In genomic region chr10:125120046-125120710, GRCh38 we compare ENCODE assay signal across 10 cellular contexts. TPM values are rescaled to one million over a fixed set of nuclear protein-coding genes. Genes with fewer than 3 reads are reported as not detected.
DNase-seq lines count a peak whose midpoint lies in the region; ATAC-seq and TF ChIP-seq lines count a peak whose summit lies in the region.
"Had no signal": no experiment of that assay in that cellular context is flagged by ENCODE, and none has a peak within 500 bp of the region (broad histone marks: within the 10 kb centered on the region; RNA-seq: fewer than 3 reads in every experiment).

No MANE protein-coding gene starts in this region.

- H3K36me3 ChIP-seq in MG63 (peaks cover 39% of the 10 kb centered on the region), esophagus squamous epithelium (no peaks in the 10 kb centered on the region), Caco-2 (ENCODE audit: control insufficient read depth, insufficient read depth, low read length) (peaks cover 1% of the 10 kb centered on the region)
- H3K36me3 ChIP-seq: vagina had no signal

- no peaks in the 10 kb centered on the region for H3K27me3 Mint-ChIP-seq in natural killer cell (ENCODE audit: low read depth in 2 of 2)
- no peaks in the 10 kb centered on the region for H3K27me3 Mint-ChIP-seq in Caco-2 (ENCODE audit: insufficient read depth, unreplicated experiment)

- H3K4me1 ChIP-seq in esophagus squamous epithelium, result peaks cover 27 to 96% (median 57%) of the 10 kb centered on the region in 3 donors
- 0 out of 2 replicates have a peak, but pooled peaks cover 4% of the 10 kb centered on the region for H3K4me1 ChIP-seq in Caco-2

- peaks cover 94 to 97% of the 10 kb centered on the region in 2 donors for H3K4me1 Mint-ChIP-seq in natural killer cell
- no peaks in the 10 kb centered on the region for H3K4me1 Mint-ChIP-seq in Caco-2 (ENCODE audit: low read depth, unreplicated experiment)

- CTCF ChIA-PET in Caco-2 (lab: Charles Lee), result no interaction called here

- H3K4me3 Mint-ChIP-seq in natural killer cell (peak overlapping the region; percentile 35), Caco-2 (ENCODE audit: unreplicated experiment) (no peak overlapping the region)

- DNase-seq in AG20443 (ENCODE audit: low spot score), result peak; percentile 69
- peak; percentile 88 for DNase-seq in MG63
- no peak for DNase-seq in esophagus squamous epithelium (lab: John Stamatoyannopoulos, UW)
- DNase-seq in natural killer cell, result no peak
- DNase-seq in central memory CD4-positive, alpha-beta T cell, result no peak
- no peak for DNase-seq in MV-4-11 (lab: John Stamatoyannopoulos, UW)
- no peak for DNase-seq in Caco-2
- DNase-seq in NCI-H187 treated with DMSO at 0.1 percent for 48 hours (lab: John Stamatoyannopoulos, UW), result no peak

- BruUV-seq in Caco-2 (replicated peaks; lab: Mats Ljungman, UMichigan), result no TSS peak

- H3K4me3 ChIP-seq in MG63 (no peak overlapping the region), esophagus squamous epithelium (no peak overlapping the region), Caco-2 (ENCODE audit: low read depth, low read length) (no peak overlapping the region)
- H3K4me3 ChIP-seq: vagina had no signal

- H3K9me3 Mint-ChIP-seq in natural killer cell (no peaks in the 10 kb centered on the region), Caco-2 (ENCODE audit: unreplicated experiment) (no peaks in the 10 kb centered on the region)

- H3K9me3 ChIP-seq in MG63 (no peaks in the 10 kb centered on the region), esophagus squamous epithelium (no peaks in the 10 kb centered on the region), Caco-2 (no peaks in the 10 kb centered on the region)
- H3K9me3 ChIP-seq: vagina had no signal

- peak overlapping the region; percentile 39 to 61 (median 46) for H3K27ac ChIP-seq in esophagus squamous epithelium

- POLR2A ChIA-PET in Caco-2 (lab: Charles Lee), result no interaction called here

- WGBS in esophagus squamous epithelium, 2 donors, result 67 to 70% methylated on average over 7 to 11 of the region's 11 CpGs

- TF ChIP-seq POLR2A in esophagus squamous epithelium (IDR thresholded peaks at IDR 0.05), result no peak

- H3K27me3 ChIP-seq in MG63 (no peaks in the 10 kb centered on the region), esophagus squamous epithelium (no peaks in the 10 kb centered on the region), Caco-2 (replicated peaks; ENCODE audit: control insufficient read depth, insufficient read depth, low read length) (no peaks in the 10 kb centered on the region)
- H3K27me3 ChIP-seq: vagina had no signal

- TF ChIP-seq CTCF in esophagus squamous epithelium (IDR thresholded peaks at IDR 0.05), result no peak
- no peak for TF ChIP-seq CTCF in natural killer cell (IDR thresholded peaks at IDR 0.05)
- TF ChIP-seq CTCF in Caco-2 (IDR thresholded peaks at IDR 0.05; ENCODE audit: insufficient read depth in 1 of 2, low read depth in 1 of 2, low read length in 1 of 2, severe bottlenecking in 1 of 2, unreplicated experiment in 1 of 2), result no peak

- H3K27ac Mint-ChIP-seq in natural killer cell (peak overlapping the region; percentile 90 to 91), Caco-2 (ENCODE audit: unreplicated experiment) (no peak overlapping the region)

- H3K36me3 Mint-ChIP-seq in natural killer cell (no peaks in the 10 kb centered on the region), Caco-2 (ENCODE audit: insufficient read depth, unreplicated experiment) (peaks cover 33% of the 10 kb centered on the region)

- intact Hi-C loops in esophagus squamous epithelium (cut with DNase I), result no loop called here
- intact Hi-C loops in natural killer cell (cut with micrococcal nuclease), result no loop called here
- intact Hi-C loops in Caco-2 (cut with micrococcal nuclease; ENCODE audit: unreplicated experiment), result no loop called here

- ATAC-seq in natural killer cell, result no peak
- ATAC-seq: right cardiac atrium had no signal

RNA-seq across cellular contexts. Expression of gene CTBP2, which starts 40.2 kb away (rescaled TPM):
- total RNA-seq in MG63 (2014; rRNA removed; shearing (Covaris generic); ENCODE audit: low replicate concordance), result 58.1 and 88.7 TPM in 2 replicates
- 10 to 100 TPM; 41.8 to 55.9 (median 47.1) TPM for total RNA-seq in esophagus squamous epithelium
- total RNA-seq in natural killer cell, result 100 to 1,000 TPM; 120 to 179 (median 124) TPM
- 97.2 and 99.6 TPM in 2 replicates for total RNA-seq in Caco-2 (2022)

Comparison
In these comparisons a context has a peak if more than half of its experiments do, and no peak if none do; other contexts are left out.
1. DNase-seq: peak in AG20443 (single experiment) and MG63 (single experiment); none in esophagus squamous epithelium (single experiment), natural killer cell (single experiment), central memory CD4-positive, alpha-beta T cell (single experiment), MV-4-11 (single experiment), Caco-2 (0 of 2) and NCI-H187 treated with DMSO at 0.1 percent for 48 hours (single experiment).